In genomic region chr9:111955048-111955447, GRCh38 we compare ENCODE assay signal across 19 cellular contexts. TPM values are rescaled to one million over a fixed set of nuclear protein-coding genes. Genes with fewer than 3 reads are reported as not detected.
DNase-seq lines count a peak whose midpoint lies in the region; ATAC-seq and TF ChIP-seq lines count a peak whose summit lies in the region.
"Had no signal": no experiment of that assay in that cellular context is flagged by ENCODE, and none has a peak within 500 bp of the region (broad histone marks: within the 10 kb centered on the region; RNA-seq: fewer than 3 reads in every experiment).

No MANE protein-coding gene starts in this region.

- H3K9me3 ChIP-seq in WERI-Rb-1 (ENCODE audit: severe bottlenecking) = no peaks in the 10 kb centered on the region
- H3K9me3 ChIP-seq: A549, heart left ventricle, right lobe of liver, testis had no signal

- H3K9me3 Mint-ChIP-seq in activated naive CD4-positive, alpha-beta T cell treated with anti-CD3 and anti-CD28 coated beads, Interleukin-2, amount 50 U/mL, for 24 hours = no peaks in the 10 kb centered on the region
- no peaks in the 10 kb centered on the region for H3K9me3 Mint-ChIP-seq in activated naive CD8-positive, alpha-beta T cell treated with anti-CD3 and anti-CD28 coated beads for 36 hours
- no peaks in the 10 kb centered on the region for H3K9me3 Mint-ChIP-seq in activated CD4-positive, alpha-beta T cell treated with anti-CD3 and anti-CD28 coated beads for 36 hours (ENCODE audit: low read depth)
- H3K9me3 Mint-ChIP-seq: activated T-cell treated with anti-CD3 and anti-CD28 coated beads, Interleukin-2, amount 50 U/mL, for 72 hours; CD4-positive, CD25-positive, alpha-beta regulatory T cell had no signal

- peak overlapping the region; percentile 56 for H3K27ac Mint-ChIP-seq in activated naive CD4-positive, alpha-beta T cell treated with anti-CD3 and anti-CD28 coated beads, Interleukin-2, amount 50 U/mL, for 24 hours
- H3K27ac Mint-ChIP-seq in activated naive CD8-positive, alpha-beta T cell treated with anti-CD3 and anti-CD28 coated beads for 36 hours = no peak overlapping the region
- no peak overlapping the region for H3K27ac Mint-ChIP-seq in activated CD4-positive, alpha-beta T cell treated with anti-CD3 and anti-CD28 coated beads for 36 hours
- H3K27ac Mint-ChIP-seq: activated T-cell treated with anti-CD3 and anti-CD28 coated beads, Interleukin-2, amount 50 U/mL, for 72 hours; T-helper 17 cell had no signal

- intact Hi-C loops in activated CD4-positive, alpha-beta T cell treated with anti-CD3 and anti-CD28 coated beads for 36 hours (cut with DNase I, micrococcal nuclease) = no loop called here

- peak overlapping the region; percentile 47 for H3K27ac ChIP-seq in WERI-Rb-1
- H3K27ac ChIP-seq: A549, cardiac muscle cell, heart left ventricle, right lobe of liver, testis had no signal

- ATAC-seq in HG02610 (IDR thresholded peaks at IDR 0.05; ENCODE audit: unreplicated experiment) = no peak
- ATAC-seq in activated CD4-positive, alpha-beta T cell treated with anti-CD3 and anti-CD28 coated beads for 36 hours = no peak
- ATAC-seq: A549; activated T-cell treated with anti-CD3 and anti-CD28 coated beads, Interleukin-2, amount 50 U/mL, for 72 hours; heart left ventricle; right lobe of liver; T-helper 17 cell had no signal

- CTCF ChIA-PET in activated CD4-positive, alpha-beta T cell treated with anti-CD3 and anti-CD28 coated beads for 36 hours (lab: Charles Lee) = interaction anchor here (1.1 kb wide), 2 partner anchors 10 to 11 kb away, joined by 3 to 4 read pairs; no protein-coding TSS in a partner anchor

- no peak overlapping the region for H3K4me3 ChIP-seq in WERI-Rb-1 (ENCODE audit: low read depth, low read length)
- H3K4me3 ChIP-seq: A549, cardiac muscle cell, heart left ventricle, right lobe of liver, testis had no signal

- H3K27me3 Mint-ChIP-seq in activated naive CD4-positive, alpha-beta T cell treated with anti-CD3 and anti-CD28 coated beads, Interleukin-2, amount 50 U/mL, for 24 hours = no peaks in the 10 kb centered on the region
- no peaks in the 10 kb centered on the region for H3K27me3 Mint-ChIP-seq in activated naive CD8-positive, alpha-beta T cell treated with anti-CD3 and anti-CD28 coated beads for 36 hours
- peaks cover 8% of the 10 kb centered on the region for H3K27me3 Mint-ChIP-seq in activated CD4-positive, alpha-beta T cell treated with anti-CD3 and anti-CD28 coated beads for 36 hours
- H3K27me3 Mint-ChIP-seq: CD4-positive, CD25-positive, alpha-beta regulatory T cell; T-helper 17 cell had no signal

- no peaks in the 10 kb centered on the region for H3K27me3 ChIP-seq in WERI-Rb-1 (ENCODE audit: insufficient read depth, low read depth, severe bottlenecking)
- H3K27me3 ChIP-seq: cardiac muscle cell, heart left ventricle, right lobe of liver, testis had no signal

- no peak overlapping the region for H3K4me3 Mint-ChIP-seq in activated naive CD4-positive, alpha-beta T cell treated with anti-CD3 and anti-CD28 coated beads, Interleukin-2, amount 50 U/mL, for 24 hours
- no peak overlapping the region for H3K4me3 Mint-ChIP-seq in activated naive CD8-positive, alpha-beta T cell treated with anti-CD3 and anti-CD28 coated beads for 36 hours
- no peak overlapping the region for H3K4me3 Mint-ChIP-seq in activated CD4-positive, alpha-beta T cell treated with anti-CD3 and anti-CD28 coated beads for 36 hours
- H3K4me3 Mint-ChIP-seq: activated T-cell treated with anti-CD3 and anti-CD28 coated beads, Interleukin-2, amount 50 U/mL, for 72 hours; CD4-positive, CD25-positive, alpha-beta regulatory T cell; T-helper 17 cell had no signal

- POLR2A ChIA-PET in activated CD4-positive, alpha-beta T cell treated with anti-CD3 and anti-CD28 coated beads for 36 hours (lab: Charles Lee) = no interaction called here

- no peak for DNase-seq in activated naive CD4-positive, alpha-beta T cell (lab: John Stamatoyannopoulos, UW)
- DNase-seq in NCI-H2171 treated with DMSO at 0.1 percent for 48 hours (lab: John Stamatoyannopoulos, UW) (peak; percentile 99), WERI-Rb-1 (peak; percentile 79), activated gamma-delta T cell treated with Interleukin-2 at 50 U/mL for 16 hours (no peak)
- no peak for DNase-seq in activated naive CD8-positive, alpha-beta T cell treated with anti-CD3 and anti-CD28 coated beads for 36 hours
- DNase-seq in activated CD4-positive, alpha-beta T cell treated with anti-CD3 and anti-CD28 coated beads for 36 hours = no peak
- DNase-seq: activated CD4-positive, alpha-beta T cell treated with anti-CD3 and anti-CD28 coated beads, Interleukin-2, amount 50 U/mL, for 1 hour; activated T-cell treated with anti-CD3 and anti-CD28 coated beads, Interleukin-2, amount 50 U/mL, for 72 hours; CD4-positive, CD25-positive, alpha-beta regulatory T cell; heart left ventricle; mesendoderm; right lobe of liver; Right ventricle myocardium superior; T-helper 17 cell; testis had no signal

- H3K36me3 Mint-ChIP-seq in activated naive CD4-positive, alpha-beta T cell treated with anti-CD3 and anti-CD28 coated beads, Interleukin-2, amount 50 U/mL, for 24 hours = no peaks in the 10 kb centered on the region
- no peaks in the 10 kb centered on the region for H3K36me3 Mint-ChIP-seq in activated naive CD8-positive, alpha-beta T cell treated with anti-CD3 and anti-CD28 coated beads for 36 hours
- H3K36me3 Mint-ChIP-seq in activated CD4-positive, alpha-beta T cell treated with anti-CD3 and anti-CD28 coated beads for 36 hours (ENCODE audit: low read depth) = no peaks in the 10 kb centered on the region
- H3K36me3 Mint-ChIP-seq: CD4-positive, CD25-positive, alpha-beta regulatory T cell had no signal

- H3K4me1 Mint-ChIP-seq in activated naive CD4-positive, alpha-beta T cell treated with anti-CD3 and anti-CD28 coated beads, Interleukin-2, amount 50 U/mL, for 24 hours = peaks cover 27% of the 10 kb centered on the region
- H3K4me1 Mint-ChIP-seq in activated naive CD8-positive, alpha-beta T cell treated with anti-CD3 and anti-CD28 coated beads for 36 hours = peaks cover 22% of the 10 kb centered on the region
- peaks cover 23% of the 10 kb centered on the region for H3K4me1 Mint-ChIP-seq in activated CD4-positive, alpha-beta T cell treated with anti-CD3 and anti-CD28 coated beads for 36 hours

- no peaks in the 10 kb centered on the region for H3K36me3 ChIP-seq in WERI-Rb-1
- H3K36me3 ChIP-seq: cardiac muscle cell, heart left ventricle, right lobe of liver had no signal

- TF ChIP-seq CTCF in WERI-Rb-1 (IDR thresholded peaks at IDR 0.05; ENCODE audit: low read depth, low read length) = no peak

RNA-seq across cellular contexts. Expression of gene UGCG, which starts 58.4 kb away (rescaled TPM):
- 10 to 100 TPM; 28.9 to 29.8 TPM for total RNA-seq in activated naive CD8-positive, alpha-beta T cell treated with anti-CD3 and anti-CD28 coated beads for 36 hours
- total RNA-seq in activated CD4-positive, alpha-beta T cell treated with anti-CD3 and anti-CD28 coated beads for 36 hours = 10 to 100 TPM; 12.7 to 14.2 TPM

Comparison
In these comparisons a context has a peak if more than half of its experiments do, and no peak if none do; other contexts are left out.
1. DNase-seq: peak in NCI-H2171 treated with DMSO at 0.1 percent for 48 hours (single experiment) and WERI-Rb-1 (single experiment); none in activated naive CD4-positive, alpha-beta T cell (0 of 4), activated naive CD8-positive, alpha-beta T cell treated with anti-CD3 and anti-CD28 coated beads for 36 hours (single experiment), activated CD4-positive, alpha-beta T cell treated with anti-CD3 and anti-CD28 coated beads for 36 hours (single experiment) and activated gamma-delta T cell treated with Interleukin-2 at 50 U/mL for 16 hours (single experiment).